In genomic region chr19:35225951-35226350, GRCh38 we compare ENCODE assay signal across 30 cellular contexts. TPM values are rescaled to one million over a fixed set of nuclear protein-coding genes. Genes with fewer than 3 reads are reported as not detected.
DNase-seq lines count a peak whose midpoint lies in the region; ATAC-seq and TF ChIP-seq lines count a peak whose summit lies in the region.
"Had no signal": no experiment of that assay in that cellular context is flagged by ENCODE, and none has a peak within 500 bp of the region (broad histone marks: within the 10 kb centered on the region; RNA-seq: fewer than 3 reads in every experiment).

No MANE protein-coding gene starts in this region.

- H3K4me1 Mint-ChIP-seq in WTC11: peaks cover 15% of the 10 kb centered on the region

- POLR2A ChIA-PET in WTC11 (lab: Charles Lee): no interaction called here

- H3K27me3 Mint-ChIP-seq in WTC11 (ENCODE audit: low read depth): peaks cover 8% of the 10 kb centered on the region
- H3K27me3 Mint-ChIP-seq: activated naive CD8-positive, alpha-beta T cell; activated T-helper 17 cell treated with anti-CD3 and anti-CD28 coated beads, Interleukin-2, amount 50 U/mL, for 72 hours had no signal

- no peaks in the 10 kb centered on the region for H3K36me3 Mint-ChIP-seq in WTC11

- peaks cover 0 to 11% of the 10 kb centered on the region in 2 donors for H3K4me1 ChIP-seq in right atrium auricular region
- H3K4me1 ChIP-seq: gastroesophageal sphincter had no signal

- DNase-seq in right atrium auricular region (ENCODE audit: low spot score) (peak; percentile 46), Right ventricle myocardium superior (no peak), WTC11 (ENCODE audit: low spot score) (no peak), left lobe of liver (ENCODE audit: low spot score) (peak; percentile 31), ureter (ENCODE audit: low spot score) (peak; percentile 22), NCI-H524 treated with DMSO at 0.1 percent for 48 hours (lab: John Stamatoyannopoulos, UW) (no peak), NCI-H2081 (lab: John Stamatoyannopoulos, UW) (no peak)
- DNase-seq: activated CD4-positive, alpha-beta T cell treated with anti-CD3 and anti-CD28 coated beads for 4 hours; COR-L47; effector CD4-positive, alpha-beta T cell; IMR-90; lower lobe of right lung; MV-4-11; NCI-H1436; NCI-H226; ovary; SHP77; stimulated activated naive CD4-positive, alpha-beta T cell had no signal

- no peak overlapping the region for H3K27ac ChIP-seq in right atrium auricular region
- H3K27ac ChIP-seq: gastroesophageal sphincter, hepatocyte, lower lobe of right lung, ovary had no signal

- intact Hi-C loops in Right ventricle myocardium superior (cut with DNase I): no loop called here

- TF ChIP-seq CTCF in right atrium auricular region (IDR thresholded peaks at IDR 0.05) (no peak), WTC11 (IDR thresholded peaks at IDR 0.05) (no peak)

- ATAC-seq in Right ventricle myocardium superior (ENCODE audit: poor library complexity) (no peak), WTC11 (no peak), left lobe of liver (no peak)
- ATAC-seq: gastroesophageal sphincter, Panc1 had no signal

- peaks cover 0 to 7% of the 10 kb centered on the region in 2 donors for H3K9me3 ChIP-seq in right atrium auricular region
- H3K9me3 ChIP-seq: lower lobe of right lung, mucosa of descending colon had no signal

- CTCF ChIA-PET in WTC11 (lab: Charles Lee): interaction anchor here (1.1 to 2.4 kb wide), 5 partner anchors 10 to 159 kb away, joined by 3 to 26 read pairs (median 11); partner anchors contain the start of gene FXYD7

- H3K9me3 Mint-ChIP-seq in WTC11: peaks cover 11% of the 10 kb centered on the region
- H3K9me3 Mint-ChIP-seq: activated T-helper 17 cell treated with anti-CD3 and anti-CD28 coated beads, Interleukin-2, amount 50 U/mL, for 72 hours had no signal

- no peak overlapping the region for H3K4me3 Mint-ChIP-seq in WTC11
- H3K4me3 Mint-ChIP-seq: activated naive CD8-positive, alpha-beta T cell; activated T-helper 17 cell treated with anti-CD3 and anti-CD28 coated beads, Interleukin-2, amount 50 U/mL, for 72 hours had no signal

- no peaks in the 10 kb centered on the region for H3K27me3 ChIP-seq in right atrium auricular region
- H3K27me3 ChIP-seq: hepatocyte, ovary had no signal

- peak overlapping the region; percentile 11; the same call in 1 of the 2 replicates for H3K27ac Mint-ChIP-seq in WTC11
- H3K27ac Mint-ChIP-seq: activated naive CD8-positive, alpha-beta T cell; activated T-helper 17 cell treated with anti-CD3 and anti-CD28 coated beads, Interleukin-2, amount 50 U/mL, for 72 hours had no signal

- no peak overlapping the region for H3K4me3 ChIP-seq in right atrium auricular region
- H3K4me3 ChIP-seq: gastroesophageal sphincter, hepatocyte, lower lobe of right lung, mucosa of descending colon, ovary had no signal

- H3K36me3 ChIP-seq in right atrium auricular region: no peaks in the 10 kb centered on the region
- H3K36me3 ChIP-seq: gastroesophageal sphincter, lower lobe of right lung, ovary had no signal

TF ChIP-seq in WTC11, 78 proteins besides CTCF, POLR2A, EP300 and RAD21:
- TF ChIP-seq FOXJ3 (CRISPR knock-in tag; IDR thresholded peaks at IDR 0.05; ENCODE audit: borderline replicate concordance): no peak
- no peak for TF ChIP-seq OVOL2 (CRISPR knock-in tag; IDR thresholded peaks at IDR 0.05; ENCODE audit: borderline replicate concordance)
- TF ChIP-seq ATF6 (CRISPR knock-in tag; IDR thresholded peaks at IDR 0.05): no peak

RNA-seq across cellular contexts. Expression of gene FAM187B, which starts 2.6 kb away (rescaled TPM):
- total RNA-seq in right atrium auricular region: not detected
- not detected for total RNA-seq in Right ventricle myocardium superior
- 0.16 to 0.20 TPM in 2 of 3 replicates, not detected in the other for total RNA-seq in WTC11 (2021)
- not detected for total RNA-seq in left lobe of liver
- total RNA-seq in ureter: not detected
- total RNA-seq: aorta, bronchial epithelial cell, G401, gastroesophageal sphincter, hepatocyte, IMR-90, mucosa of descending colon, ovary, renal cortical epithelial cell, skeletal muscle tissue, temporal lobe had no signal

RNA-seq across cellular contexts. Expression of gene LSR, which starts 22.9 kb away (rescaled TPM):
- total RNA-seq in right atrium auricular region: 10 to 100 TPM in 1 of 2 donors, 1 to 10 TPM in 1; 7.6 to 20.1 TPM
- 4.5 TPM for total RNA-seq in Right ventricle myocardium superior
- 126 to 132 TPM (median 130 TPM) in 3 replicates for total RNA-seq in WTC11 (2021)
- 103 TPM for total RNA-seq in left lobe of liver
- total RNA-seq in ureter: 55.2 TPM

RNA-seq across cellular contexts. Expression of gene USF2, which starts 42.8 kb away (rescaled TPM):
- total RNA-seq in right atrium auricular region: 100 to 1,000 TPM; 130 to 180 TPM
- total RNA-seq in Right ventricle myocardium superior: 141 TPM
- 109 to 127 TPM (median 120 TPM) in 3 replicates for total RNA-seq in WTC11 (2021)
- 91.7 TPM for total RNA-seq in left lobe of liver
- 113 TPM for total RNA-seq in ureter

RNA-seq across cellular contexts. Expression of gene HAMP, which starts 56.4 kb away (rescaled TPM):
- total RNA-seq in right atrium auricular region: 100 to 1,000 TPM in 1 of 2 donors, not detected in 1; 146 TPM
- total RNA-seq in Right ventricle myocardium superior: not detected
- 0.11 to 0.22 TPM (median 0.14 TPM) in 3 replicates for total RNA-seq in WTC11 (2021)
- 37.2 TPM for total RNA-seq in left lobe of liver
- 1.2 TPM for total RNA-seq in ureter
- total RNA-seq: bronchial epithelial cell, G401, gastroesophageal sphincter, lower lobe of right lung, mucosa of descending colon, skeletal muscle tissue, temporal lobe had no signal

Comparison
In these comparisons a context has a peak if more than half of its experiments do, and no peak if none do; other contexts are left out.
1. DNase-seq: peak in right atrium auricular region (single experiment), left lobe of liver (single experiment) and ureter (single experiment); none in Right ventricle myocardium superior (single experiment), WTC11 (single experiment), NCI-H524 treated with DMSO at 0.1 percent for 48 hours (single experiment) and NCI-H2081 (0 of 2).